In the genomic region with DNA sequence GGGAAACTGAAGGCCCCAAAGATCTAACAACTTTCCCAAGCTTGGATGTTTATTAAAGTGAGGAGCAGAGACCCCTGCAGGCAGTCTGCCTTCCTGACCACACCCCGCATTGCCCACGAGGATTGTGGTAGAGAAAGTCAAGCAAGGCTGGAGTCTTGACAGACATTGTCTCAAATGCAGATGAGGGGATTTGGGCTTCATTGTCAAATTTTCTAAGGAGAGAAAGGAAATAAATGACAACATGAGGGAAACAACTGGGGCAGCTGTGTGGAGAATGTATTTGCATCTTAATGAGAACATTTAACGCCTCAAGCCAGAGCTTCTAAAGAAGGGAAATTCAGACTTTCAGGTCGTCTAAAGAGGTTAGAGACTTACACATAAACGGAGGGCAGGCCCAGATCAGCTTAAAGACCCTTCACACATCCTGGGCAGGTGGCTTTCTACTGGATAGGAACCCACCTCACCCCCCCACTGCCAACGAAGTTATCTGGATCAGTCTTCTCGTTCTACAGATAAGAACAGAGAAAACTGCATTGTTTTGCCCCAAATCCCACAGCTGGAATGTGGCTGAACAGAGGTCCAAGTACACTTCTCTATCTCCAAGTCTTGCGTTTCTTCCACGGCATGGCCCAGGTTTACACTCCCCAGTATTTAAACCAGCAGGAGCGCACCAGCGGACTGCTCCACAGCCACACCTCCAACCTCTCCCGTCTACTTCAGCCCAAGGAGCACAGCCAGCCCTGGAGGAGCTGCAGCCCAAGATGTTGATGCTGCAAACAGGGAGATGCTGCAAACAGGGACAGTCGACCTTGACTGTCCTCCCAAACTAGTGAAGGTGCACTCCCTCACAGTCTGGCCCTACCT, we compare ENCODE assay signal across 2 cellular contexts.
TF ChIP-seq lines count a peak whose summit lies in the region.

No MANE protein-coding gene starts in this region.

TF ChIP-seq in SK-N-SH, 30 proteins besides CTCF, POLR2A, EP300 and RAD21 (continued from another document):
- TF ChIP-seq, protein P1, sequence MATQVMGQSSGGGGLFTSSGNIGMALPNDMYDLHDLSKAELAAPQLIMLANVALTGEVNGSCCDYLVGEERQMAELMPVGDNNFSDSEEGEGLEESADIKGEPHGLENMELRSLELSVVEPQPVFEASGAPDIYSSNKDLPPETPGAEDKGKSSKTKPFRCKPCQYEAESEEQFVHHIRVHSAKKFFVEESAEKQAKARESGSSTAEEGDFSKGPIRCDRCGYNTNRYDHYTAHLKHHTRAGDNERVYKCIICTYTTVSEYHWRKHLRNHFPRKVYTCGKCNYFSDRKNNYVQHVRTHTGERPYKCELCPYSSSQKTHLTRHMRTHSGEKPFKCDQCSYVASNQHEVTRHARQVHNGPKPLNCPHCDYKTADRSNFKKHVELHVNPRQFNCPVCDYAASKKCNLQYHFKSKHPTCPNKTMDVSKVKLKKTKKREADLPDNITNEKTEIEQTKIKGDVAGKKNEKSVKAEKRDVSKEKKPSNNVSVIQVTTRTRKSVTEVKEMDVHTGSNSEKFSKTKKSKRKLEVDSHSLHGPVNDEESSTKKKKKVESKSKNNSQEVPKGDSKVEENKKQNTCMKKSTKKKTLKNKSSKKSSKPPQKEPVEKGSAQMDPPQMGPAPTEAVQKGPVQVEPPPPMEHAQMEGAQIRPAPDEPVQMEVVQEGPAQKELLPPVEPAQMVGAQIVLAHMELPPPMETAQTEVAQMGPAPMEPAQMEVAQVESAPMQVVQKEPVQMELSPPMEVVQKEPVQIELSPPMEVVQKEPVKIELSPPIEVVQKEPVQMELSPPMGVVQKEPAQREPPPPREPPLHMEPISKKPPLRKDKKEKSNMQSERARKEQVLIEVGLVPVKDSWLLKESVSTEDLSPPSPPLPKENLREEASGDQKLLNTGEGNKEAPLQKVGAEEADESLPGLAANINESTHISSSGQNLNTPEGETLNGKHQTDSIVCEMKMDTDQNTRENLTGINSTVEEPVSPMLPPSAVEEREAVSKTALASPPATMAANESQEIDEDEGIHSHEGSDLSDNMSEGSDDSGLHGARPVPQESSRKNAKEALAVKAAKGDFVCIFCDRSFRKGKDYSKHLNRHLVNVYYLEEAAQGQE (IDR thresholded peaks at IDR 0.05; ENCODE audit: low read depth, low read length), result no peak
- TF ChIP-seq, protein P2, sequence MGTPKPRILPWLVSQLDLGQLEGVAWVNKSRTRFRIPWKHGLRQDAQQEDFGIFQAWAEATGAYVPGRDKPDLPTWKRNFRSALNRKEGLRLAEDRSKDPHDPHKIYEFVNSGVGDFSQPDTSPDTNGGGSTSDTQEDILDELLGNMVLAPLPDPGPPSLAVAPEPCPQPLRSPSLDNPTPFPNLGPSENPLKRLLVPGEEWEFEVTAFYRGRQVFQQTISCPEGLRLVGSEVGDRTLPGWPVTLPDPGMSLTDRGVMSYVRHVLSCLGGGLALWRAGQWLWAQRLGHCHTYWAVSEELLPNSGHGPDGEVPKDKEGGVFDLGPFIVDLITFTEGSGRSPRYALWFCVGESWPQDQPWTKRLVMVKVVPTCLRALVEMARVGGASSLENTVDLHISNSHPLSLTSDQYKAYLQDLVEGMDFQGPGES (IDR thresholded peaks at IDR 0.05; ENCODE audit: low read depth, low read length), result no peak
- TF ChIP-seq, protein P3, sequence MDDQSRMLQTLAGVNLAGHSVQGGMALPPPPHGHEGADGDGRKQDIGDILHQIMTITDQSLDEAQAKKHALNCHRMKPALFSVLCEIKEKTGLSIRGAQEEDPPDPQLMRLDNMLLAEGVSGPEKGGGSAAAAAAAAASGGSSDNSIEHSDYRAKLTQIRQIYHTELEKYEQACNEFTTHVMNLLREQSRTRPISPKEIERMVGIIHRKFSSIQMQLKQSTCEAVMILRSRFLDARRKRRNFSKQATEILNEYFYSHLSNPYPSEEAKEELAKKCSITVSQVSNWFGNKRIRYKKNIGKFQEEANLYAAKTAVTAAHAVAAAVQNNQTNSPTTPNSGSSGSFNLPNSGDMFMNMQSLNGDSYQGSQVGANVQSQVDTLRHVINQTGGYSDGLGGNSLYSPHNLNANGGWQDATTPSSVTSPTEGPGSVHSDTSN (IDR thresholded peaks at IDR 0.05), result no peak
- TF ChIP-seq FOXM1 (IDR thresholded peaks at IDR 0.05; ENCODE audit: low read depth) (no peak), SMC3 (IDR thresholded peaks at IDR 0.05; ENCODE audit: low read depth, low read length) (no peak), RXRA (IDR thresholded peaks at IDR 0.05; ENCODE audit: borderline replicate concordance, low read depth) (no peak), MXI1 (IDR thresholded peaks at IDR 0.05; ENCODE audit: low read depth, low read length) (no peak), NRF1 (IDR thresholded peaks at IDR 0.05; ENCODE audit: low read depth, low read length) (no peak), TEAD4 (IDR thresholded peaks at IDR 0.05; ENCODE audit: borderline replicate concordance, insufficient read depth) (no peak), GATA2 (CRISPR knock-in tag; IDR thresholded peaks at IDR 0.05) (no peak), ELF1 (IDR thresholded peaks at IDR 0.05) (no peak), NFIC (IDR thresholded peaks at IDR 0.05; ENCODE audit: borderline replicate concordance) (no peak)
- TF ChIP-seq, protein P4, sequence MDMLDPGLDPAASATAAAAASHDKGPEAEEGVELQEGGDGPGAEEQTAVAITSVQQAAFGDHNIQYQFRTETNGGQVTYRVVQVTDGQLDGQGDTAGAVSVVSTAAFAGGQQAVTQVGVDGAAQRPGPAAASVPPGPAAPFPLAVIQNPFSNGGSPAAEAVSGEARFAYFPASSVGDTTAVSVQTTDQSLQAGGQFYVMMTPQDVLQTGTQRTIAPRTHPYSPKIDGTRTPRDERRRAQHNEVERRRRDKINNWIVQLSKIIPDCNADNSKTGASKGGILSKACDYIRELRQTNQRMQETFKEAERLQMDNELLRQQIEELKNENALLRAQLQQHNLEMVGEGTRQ (IDR thresholded peaks at IDR 0.05; ENCODE audit: borderline replicate concordance, low read depth, low read length), result no peak

TF ChIP-seq in SK-N-SH treated with all-trans-retinoic acid at 6 μM for 48 hours, 23 proteins besides CTCF, POLR2A, EP300 and RAD21 (continued from another document):
- TF ChIP-seq ZNF8 (CRISPR knock-in tag; IDR thresholded peaks at IDR 0.05) (no peak), OSR1 (CRISPR knock-in tag; IDR thresholded peaks at IDR 0.05) (no peak), ZFP3 (CRISPR knock-in tag; IDR thresholded peaks at IDR 0.05) (no peak)
- TF ChIP-seq, protein P5, sequence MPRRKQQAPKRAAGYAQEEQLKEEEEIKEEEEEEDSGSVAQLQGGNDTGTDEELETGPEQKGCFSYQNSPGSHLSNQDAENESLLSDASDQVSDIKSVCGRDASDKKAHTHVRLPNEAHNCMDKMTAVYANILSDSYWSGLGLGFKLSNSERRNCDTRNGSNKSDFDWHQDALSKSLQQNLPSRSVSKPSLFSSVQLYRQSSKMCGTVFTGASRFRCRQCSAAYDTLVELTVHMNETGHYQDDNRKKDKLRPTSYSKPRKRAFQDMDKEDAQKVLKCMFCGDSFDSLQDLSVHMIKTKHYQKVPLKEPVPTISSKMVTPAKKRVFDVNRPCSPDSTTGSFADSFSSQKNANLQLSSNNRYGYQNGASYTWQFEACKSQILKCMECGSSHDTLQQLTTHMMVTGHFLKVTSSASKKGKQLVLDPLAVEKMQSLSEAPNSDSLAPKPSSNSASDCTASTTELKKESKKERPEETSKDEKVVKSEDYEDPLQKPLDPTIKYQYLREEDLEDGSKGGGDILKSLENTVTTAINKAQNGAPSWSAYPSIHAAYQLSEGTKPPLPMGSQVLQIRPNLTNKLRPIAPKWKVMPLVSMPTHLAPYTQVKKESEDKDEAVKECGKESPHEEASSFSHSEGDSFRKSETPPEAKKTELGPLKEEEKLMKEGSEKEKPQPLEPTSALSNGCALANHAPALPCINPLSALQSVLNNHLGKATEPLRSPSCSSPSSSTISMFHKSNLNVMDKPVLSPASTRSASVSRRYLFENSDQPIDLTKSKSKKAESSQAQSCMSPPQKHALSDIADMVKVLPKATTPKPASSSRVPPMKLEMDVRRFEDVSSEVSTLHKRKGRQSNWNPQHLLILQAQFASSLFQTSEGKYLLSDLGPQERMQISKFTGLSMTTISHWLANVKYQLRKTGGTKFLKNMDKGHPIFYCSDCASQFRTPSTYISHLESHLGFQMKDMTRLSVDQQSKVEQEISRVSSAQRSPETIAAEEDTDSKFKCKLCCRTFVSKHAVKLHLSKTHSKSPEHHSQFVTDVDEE (CRISPR knock-in tag; IDR thresholded peaks at IDR 0.05), result no peak
